In genomic region chr10:119667562-119668328, GRCh38 we compare ENCODE assay signal across 1 cellular context.
TF ChIP-seq lines count a peak whose summit lies in the region.

No MANE protein-coding gene starts in this region.

TF ChIP-seq in IMR-90, 13 proteins besides CTCF, POLR2A, EP300 and RAD21 (continued from another document):
- TF ChIP-seq NFE2L2 (IDR thresholded peaks at IDR 0.05; ENCODE audit: low read depth, low read length) (peak; percentile 91), MAFK (IDR thresholded peaks at IDR 0.05; ENCODE audit: low read depth, low read length) (peak; percentile 64), CEBPB (IDR thresholded peaks at IDR 0.05; ENCODE audit: low read depth, low read length) (peak; percentile 81)
